ENCODE assay signal across 25 cellular contexts in the genomic region with DNA sequence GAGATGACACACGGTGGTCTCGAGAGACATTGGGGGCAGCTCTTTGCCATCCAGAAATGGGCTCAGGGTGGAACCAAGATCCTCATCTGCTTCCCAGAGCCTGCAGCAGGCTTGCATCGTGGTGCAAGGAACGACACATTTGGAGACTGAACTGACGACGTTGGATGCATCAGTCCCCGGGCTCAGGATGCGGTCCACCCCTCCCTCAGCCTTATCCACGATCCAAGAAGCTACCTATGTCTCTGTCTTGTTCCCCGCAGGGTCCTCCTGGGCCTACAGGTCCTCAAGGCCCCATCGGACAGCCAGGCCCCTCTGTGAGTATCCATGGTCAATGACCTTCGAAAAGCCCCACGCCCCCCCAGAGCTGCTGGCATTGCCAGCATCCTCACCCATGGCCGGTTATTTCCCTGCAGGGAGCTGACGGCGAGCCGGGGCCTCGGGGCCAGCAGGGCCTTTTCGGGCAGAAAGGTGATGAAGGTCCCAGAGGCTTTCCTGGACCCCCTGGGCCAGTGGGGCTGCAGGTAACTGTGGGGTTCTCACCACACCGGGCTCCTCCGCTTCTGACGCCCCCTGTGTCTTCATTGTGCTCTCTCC.
A peak's percentile ranks its signal among the peaks of the same experiment; 100 is the strongest.
DNase-seq lines count a peak whose midpoint lies in the region; ATAC-seq and TF ChIP-seq lines count a peak whose summit lies in the region.
"Had no signal": no experiment of that assay in that cellular context is flagged by ENCODE, and none has a peak within 500 bp of the region (broad histone marks: within the 10 kb centered on the region; RNA-seq: fewer than 3 reads in every experiment).

No MANE protein-coding gene starts in this region.

- H3K27ac Mint-ChIP-seq in endodermal cell = peak overlapping the region; percentile 75
- H3K27ac Mint-ChIP-seq: activated B cell treated with CpG ODN at 0.5 μM for 24 hours; activated naive CD4-positive, alpha-beta T cell treated with anti-CD3 and anti-CD28 coated beads, Interleukin-2, amount 50 U/mL, for 72 hours; IgD-negative memory B cell; nephron progenitor cell; stimulated activated memory B cell treated with anti-CD40 and anti-IgM and Interleukin-4, amounts not matched to agents 10 μg/mL and 1 μg/mL and 100 μg/mL, for 72 hours had no signal

- no peaks in the 10 kb centered on the region for H3K9me3 Mint-ChIP-seq in endodermal cell
- H3K9me3 Mint-ChIP-seq: activated B cell treated with CpG ODN at 0.5 μM for 24 hours; activated naive CD4-positive, alpha-beta T cell treated with anti-CD3 and anti-CD28 coated beads, Interleukin-2, amount 50 U/mL, for 72 hours; IgD-negative memory B cell; nephron progenitor cell; stimulated activated memory B cell treated with anti-CD40 and anti-IgM and Interleukin-4, amounts not matched to agents 10 μg/mL and 1 μg/mL and 100 μg/mL, for 72 hours had no signal

- peak; percentile 17 for DNase-seq in AG10803 (ENCODE audit: low read depth)
- DNase-seq in NT2/D1 (ENCODE audit: low read depth, low spot score) = no peak
- DNase-seq in endodermal cell = no peak
- no peak for DNase-seq in neuronal stem cell (ENCODE audit: low spot score)
- DNase-seq in middle frontal gyrus (ENCODE audit: extremely low spot score, low spot score) = no peak
- no peak for DNase-seq in activated naive CD4-positive, alpha-beta T cell (lab: John Stamatoyannopoulos, UW)
- DNase-seq in NCI-H510A treated with DMSO at 0.1 percent for 48 hours (lab: John Stamatoyannopoulos, UW) = no peak
- DNase-seq: activated B cell treated with CpG ODN at 0.5 μM for 24 hours; aorta; cerebellar nuclear complex; DMS53; GDM1; heart left ventricle; left lung; NCI-H1092 treated with DMSO at 0.1 percent for 48 hours; NCI-H2029; nephron progenitor cell; stimulated activated CD4-positive, alpha-beta T cell treated with anti-CD3 and anti-CD28 coated beads, Interleukin-2, amount 100 ng/mL, for 48 hours had no signal

- H4K91ac ChIP-seq in neuronal stem cell (ENCODE audit: low read depth, low read length, poor library complexity) = no peak overlapping the region

- ATAC-seq in HG03378 (IDR thresholded peaks at IDR 0.05; ENCODE audit: unreplicated experiment) = no peak
- ATAC-seq: A549; activated naive CD4-positive, alpha-beta T cell treated with anti-CD3 and anti-CD28 coated beads, Interleukin-2, amount 50 U/mL, for 72 hours; heart left ventricle; left lung; stimulated activated memory B cell treated with anti-CD40 and anti-IgM and Interleukin-4, amounts not matched to agents 10 μg/mL and 1 μg/mL and 100 μg/mL, for 72 hours had no signal

- H3K27ac ChIP-seq in endodermal cell (ENCODE audit: low read depth, low read length) (peak overlapping the region; percentile 18), neuronal stem cell (replicated peaks; ENCODE audit: low read length) (no peak overlapping the region)
- H3K27ac ChIP-seq: A549, BLaER1, epithelial cell of prostate, heart left ventricle had no signal

- H2AFZ ChIP-seq in neuronal stem cell (ENCODE audit: low read length) = no peak overlapping the region

- H3K14ac ChIP-seq in neuronal stem cell (ENCODE audit: low read length) = no peak overlapping the region

- H3K23ac ChIP-seq in neuronal stem cell (ENCODE audit: low read depth, low read length, poor library complexity) = no peak overlapping the region

- peaks cover 23% of the 10 kb centered on the region for H3K36me3 Mint-ChIP-seq in endodermal cell (ENCODE audit: low read depth)
- H3K36me3 Mint-ChIP-seq: activated naive CD4-positive, alpha-beta T cell treated with anti-CD3 and anti-CD28 coated beads, Interleukin-2, amount 50 U/mL, for 72 hours; IgD-negative memory B cell; stimulated activated memory B cell treated with anti-CD40 and anti-IgM and Interleukin-4, amounts not matched to agents 10 μg/mL and 1 μg/mL and 100 μg/mL, for 72 hours had no signal

- H3K27me3 Mint-ChIP-seq in endodermal cell (ENCODE audit: insufficient read depth) = no peaks in the 10 kb centered on the region
- H3K27me3 Mint-ChIP-seq: activated B cell treated with CpG ODN at 0.5 μM for 24 hours; IgD-negative memory B cell; stimulated activated memory B cell treated with anti-CD40 and anti-IgM and Interleukin-4, amounts not matched to agents 10 μg/mL and 1 μg/mL and 100 μg/mL, for 72 hours had no signal

- H3K9ac ChIP-seq in NT2/D1 (ENCODE audit: insufficient read length, low read depth) (peak overlapping the region; percentile 36), endodermal cell (ENCODE audit: extremely low read depth, low read length, poor library complexity, severe bottlenecking) (no peak overlapping the region), neuronal stem cell (ENCODE audit: low read depth, low read length, poor library complexity) (no peak overlapping the region)
- H3K9ac ChIP-seq: BLaER1 had no signal

- H3K4me3 ChIP-seq in AG10803 (ENCODE audit: low read length) (no peak overlapping the region), NT2/D1 (ENCODE audit: insufficient read length, low read depth) (no peak overlapping the region), endodermal cell (ENCODE audit: low read length) (no peak overlapping the region), neuronal stem cell (ENCODE audit: low read length in 2 of 2) (no peak overlapping the region)
- H3K4me3 ChIP-seq: A549, BLaER1, heart left ventricle, left lung had no signal

- H3K27me3 ChIP-seq in NT2/D1 (ENCODE audit: insufficient read depth, insufficient read length) (no peaks in the 10 kb centered on the region), endodermal cell (ENCODE audit: control insufficient read depth, insufficient read depth, low read length, poor library complexity, severe bottlenecking) (no peaks in the 10 kb centered on the region), neuronal stem cell (ENCODE audit: control insufficient read depth in 3 of 3, insufficient read depth in 3 of 3, low read depth in 1 of 3, low read length in 3 of 3) (peaks cover 0 to 3% (median 0%) of the 10 kb centered on the region in 3 experiments)
- H3K27me3 ChIP-seq: BLaER1, heart left ventricle, left lung had no signal

- H2AK5ac ChIP-seq in neuronal stem cell (ENCODE audit: low read depth, low read length) = peak overlapping the region; percentile 78

- H3K4me1 ChIP-seq in NT2/D1 (ENCODE audit: insufficient read depth, insufficient read length) (peaks cover 23% of the 10 kb centered on the region), endodermal cell (ENCODE audit: control insufficient read depth, insufficient read depth, low read length) (no peaks in the 10 kb centered on the region), neuronal stem cell (ENCODE audit: control insufficient read depth in 2 of 2, insufficient read depth in 1 of 2, low read depth in 1 of 2, low read length in 2 of 2) (peaks cover 0 to 31% of the 10 kb centered on the region in 2 donors)
- H3K4me1 ChIP-seq: A549 had no signal

- TF ChIP-seq CTCF in AG10803 (conservative IDR thresholded peaks at IDR 0.05; ENCODE audit: low read length) (no peak), endodermal cell (conservative IDR thresholded peaks at IDR 0.05) (no peak)

- peak overlapping the region; percentile 86 for H2BK12ac ChIP-seq in neuronal stem cell (ENCODE audit: low read length)

- peaks cover 83% of the 10 kb centered on the region for H3K36me3 ChIP-seq in NT2/D1 (ENCODE audit: insufficient read depth, insufficient read length, low read length)
- H3K36me3 ChIP-seq in endodermal cell (ENCODE audit: control insufficient read depth, insufficient read depth, low read length) = peaks cover 15% of the 10 kb centered on the region
- peaks cover 0 to 3% of the 10 kb centered on the region in 2 donors for H3K36me3 ChIP-seq in neuronal stem cell (replicated peaks in 1 of 2; ENCODE audit: control insufficient read depth in 2 of 2, insufficient read depth in 2 of 2, low read length in 2 of 2)

- peak overlapping the region; percentile 86 for H3K18ac ChIP-seq in neuronal stem cell (ENCODE audit: low read length)

- H3K4me3 Mint-ChIP-seq in endodermal cell = no peak overlapping the region
- H3K4me3 Mint-ChIP-seq: activated B cell treated with CpG ODN at 0.5 μM for 24 hours; IgD-negative memory B cell; nephron progenitor cell; stimulated activated memory B cell treated with anti-CD40 and anti-IgM and Interleukin-4, amounts not matched to agents 10 μg/mL and 1 μg/mL and 100 μg/mL, for 72 hours had no signal

- no peak overlapping the region for H3K4ac ChIP-seq in neuronal stem cell (ENCODE audit: low read length)

- H2BK5ac ChIP-seq in neuronal stem cell (ENCODE audit: low read length) = peak overlapping the region; percentile 69

- WGBS in endodermal cell (ENCODE audit: insufficient coverage in 1 of 2, insufficient read length in 1 of 2), 2 experiments = 73 to 86% methylated on average over 13 to 22 of the region's 22 CpGs
- WGBS in neuronal stem cell (ENCODE audit: extremely low coverage in 2 of 2, insufficient read length in 2 of 2, insufficient replicate concordance in 1 of 2), 2 donors = no CpG with 5 or more reads among the region's 22 CpGs

- no peak overlapping the region for H3K4me2 ChIP-seq in neuronal stem cell (ENCODE audit: insufficient read depth, low read length, poor library complexity, severe bottlenecking)
- H3K4me2 ChIP-seq: A549, BLaER1 had no signal

- H2BK15ac ChIP-seq in neuronal stem cell (ENCODE audit: low read length) = peak overlapping the region; percentile 3

- H3K4me1 Mint-ChIP-seq in endodermal cell = peaks cover 3% of the 10 kb centered on the region
- H3K4me1 Mint-ChIP-seq: activated B cell treated with CpG ODN at 0.5 μM for 24 hours; IgD-negative memory B cell; stimulated activated memory B cell treated with anti-CD40 and anti-IgM and Interleukin-4, amounts not matched to agents 10 μg/mL and 1 μg/mL and 100 μg/mL, for 72 hours had no signal

- no peaks in the 10 kb centered on the region for H3K9me3 ChIP-seq in NT2/D1 (ENCODE audit: insufficient read depth, low read length)
- H3K9me3 ChIP-seq in endodermal cell (ENCODE audit: control insufficient read depth, low read length) = no peaks in the 10 kb centered on the region
- no peaks in the 10 kb centered on the region for H3K9me3 ChIP-seq in neuronal stem cell (replicated peaks in 1 of 2; ENCODE audit: control insufficient read depth in 2 of 2, insufficient read depth in 1 of 2, low read depth in 1 of 2, low read length in 2 of 2)
- H3K9me3 ChIP-seq: A549, BLaER1, heart left ventricle, left lung had no signal

- no peaks in the 10 kb centered on the region for H3K79me1 ChIP-seq in neuronal stem cell (ENCODE audit: low read depth, low read length)

- peak overlapping the region; percentile 6 for H2BK120ac ChIP-seq in neuronal stem cell (ENCODE audit: low read depth, low read length)

- no peak overlapping the region for H4K8ac ChIP-seq in neuronal stem cell (ENCODE audit: low read depth, low read length)
